In the genomic region with DNA sequence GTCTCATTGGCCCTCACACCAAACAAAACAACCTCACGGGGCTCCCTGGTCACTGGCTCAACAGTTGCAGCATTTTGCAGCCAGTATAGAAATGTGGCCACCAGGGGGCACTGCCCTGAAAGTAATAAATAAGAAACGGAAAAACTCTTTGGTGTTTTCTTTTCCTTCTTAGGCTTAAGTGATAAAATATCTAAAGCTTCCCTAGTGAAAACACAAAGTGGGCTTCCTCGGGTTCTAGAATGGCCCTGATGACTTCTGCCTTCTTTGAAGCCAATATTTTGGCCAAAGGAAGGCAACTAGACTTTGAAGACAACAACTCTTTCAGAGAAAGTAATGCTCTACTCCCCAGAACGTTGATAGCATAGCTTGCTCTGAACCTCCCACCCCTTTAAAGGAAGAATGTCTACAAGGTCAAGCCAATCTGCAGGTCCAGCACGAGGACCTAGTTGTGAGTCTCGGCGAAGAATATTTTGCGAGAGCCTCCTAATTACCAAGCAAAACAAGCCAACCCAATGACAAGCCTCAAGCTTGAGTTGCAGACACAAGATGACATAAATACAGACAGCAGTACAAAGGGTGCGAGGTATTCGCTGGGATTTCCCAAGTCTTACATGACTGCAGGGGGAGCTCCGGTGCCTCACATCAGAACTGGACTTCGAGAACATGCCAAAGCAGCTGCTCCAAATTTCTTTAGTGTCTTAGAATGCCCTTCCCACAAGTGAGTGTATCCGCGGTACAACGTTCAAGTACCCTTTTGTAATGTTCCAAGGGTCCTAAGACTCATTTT, we compare ENCODE assay signal across 1 cellular context.
TF ChIP-seq lines count a peak whose summit lies in the region.

No MANE protein-coding gene starts in this region.

TF ChIP-seq in GM12878, 131 proteins besides CTCF, POLR2A, EP300 and RAD21 (continued from another document and continues in another):
- TF ChIP-seq, protein P1, sequence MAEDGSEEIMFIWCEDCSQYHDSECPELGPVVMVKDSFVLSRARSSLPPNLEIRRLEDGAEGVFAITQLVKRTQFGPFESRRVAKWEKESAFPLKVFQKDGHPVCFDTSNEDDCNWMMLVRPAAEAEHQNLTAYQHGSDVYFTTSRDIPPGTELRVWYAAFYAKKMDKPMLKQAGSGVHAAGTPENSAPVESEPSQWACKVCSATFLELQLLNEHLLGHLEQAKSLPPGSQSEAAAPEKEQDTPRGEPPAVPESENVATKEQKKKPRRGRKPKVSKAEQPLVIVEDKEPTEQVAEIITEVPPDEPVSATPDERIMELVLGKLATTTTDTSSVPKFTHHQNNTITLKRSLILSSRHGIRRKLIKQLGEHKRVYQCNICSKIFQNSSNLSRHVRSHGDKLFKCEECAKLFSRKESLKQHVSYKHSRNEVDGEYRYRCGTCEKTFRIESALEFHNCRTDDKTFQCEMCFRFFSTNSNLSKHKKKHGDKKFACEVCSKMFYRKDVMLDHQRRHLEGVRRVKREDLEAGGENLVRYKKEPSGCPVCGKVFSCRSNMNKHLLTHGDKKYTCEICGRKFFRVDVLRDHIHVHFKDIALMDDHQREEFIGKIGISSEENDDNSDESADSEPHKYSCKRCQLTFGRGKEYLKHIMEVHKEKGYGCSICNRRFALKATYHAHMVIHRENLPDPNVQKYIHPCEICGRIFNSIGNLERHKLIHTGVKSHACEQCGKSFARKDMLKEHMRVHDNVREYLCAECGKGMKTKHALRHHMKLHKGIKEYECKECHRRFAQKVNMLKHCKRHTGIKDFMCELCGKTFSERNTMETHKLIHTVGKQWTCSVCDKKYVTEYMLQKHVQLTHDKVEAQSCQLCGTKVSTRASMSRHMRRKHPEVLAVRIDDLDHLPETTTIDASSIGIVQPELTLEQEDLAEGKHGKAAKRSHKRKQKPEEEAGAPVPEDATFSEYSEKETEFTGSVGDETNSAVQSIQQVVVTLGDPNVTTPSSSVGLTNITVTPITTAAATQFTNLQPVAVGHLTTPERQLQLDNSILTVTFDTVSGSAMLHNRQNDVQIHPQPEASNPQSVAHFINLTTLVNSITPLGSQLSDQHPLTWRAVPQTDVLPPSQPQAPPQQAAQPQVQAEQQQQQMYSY (CRISPR knock-in tag; IDR thresholded peaks at IDR 0.05): no peak
- TF ChIP-seq ZZZ3 (IDR thresholded peaks at IDR 0.05; ENCODE audit: control insufficient read depth, insufficient read length, low read depth) (no peak), BMI1 (IDR thresholded peaks at IDR 0.05; ENCODE audit: borderline replicate concordance) (no peak), ZNF217 (IDR thresholded peaks at IDR 0.05) (no peak), NRF1 (conservative IDR thresholded peaks at IDR 0.05; ENCODE audit: low read depth, low read length) (no peak), FOXM1 (IDR thresholded peaks at IDR 0.05; ENCODE audit: low read depth, low read length) (peak; percentile 42; the same call in 1 of the 2 replicates), TCF12 (IDR thresholded peaks at IDR 0.05; ENCODE audit: low read depth, low read length) (no peak), SMARCA5 (IDR thresholded peaks at IDR 0.05) (peak; percentile 79), HCFC1 (IDR thresholded peaks at IDR 0.05; ENCODE audit: low read length) (no peak), NFYA (IDR thresholded peaks at IDR 0.05; ENCODE audit: borderline replicate concordance, low read depth, low read length) (no peak), ZBED1 (IDR thresholded peaks at IDR 0.05; ENCODE audit: borderline replicate concordance) (no peak), ZNF384 (IDR thresholded peaks at IDR 0.05; ENCODE audit: borderline replicate concordance, low read depth, low read length) (no peak), EED (IDR thresholded peaks at IDR 0.05; ENCODE audit: low read depth) (no peak), IRF4 (IDR thresholded peaks at IDR 0.05; ENCODE audit: low read depth, low read length) (peak; percentile 36; the same call in 1 of the 2 replicates), SP1 (IDR thresholded peaks at IDR 0.05; ENCODE audit: low read depth, low read length) (no peak), ESRRA (IDR thresholded peaks at IDR 0.05; ENCODE audit: low read length) (no peak), MTA3 (IDR thresholded peaks at IDR 0.05; ENCODE audit: borderline replicate concordance, low read length) (no peak), RUNX3 (IDR thresholded peaks at IDR 0.05; ENCODE audit: low read length) (no peak), JUNB (IDR thresholded peaks at IDR 0.05) (no peak), MEF2A (IDR thresholded peaks at IDR 0.05; ENCODE audit: insufficient read depth, low read depth, low read length) (0 out of 2 replicates have a peak, but pooled peaks have one; percentile 11), TAF1 (IDR thresholded peaks at IDR 0.05; ENCODE audit: borderline replicate concordance, low read depth, low read length) (no peak), IKZF2 (IDR thresholded peaks at IDR 0.05) (peak; percentile 26 to 44; a peak in 2 of 4 replicates), CHD2 (IDR thresholded peaks at IDR 0.05; ENCODE audit: borderline replicate concordance, low read depth, low read length) (no peak), HDGF (IDR thresholded peaks at IDR 0.05) (no peak), BHLHE40 (IDR thresholded peaks at IDR 0.05; ENCODE audit: borderline replicate concordance in 1 of 2, low read depth in 2 of 2, low read length in 1 of 2) (no peak), KAT2A (conservative IDR thresholded peaks at IDR 0.05; ENCODE audit: control insufficient read depth, low read depth, low read length) (no peak), ZNF24 (IDR thresholded peaks at IDR 0.05) (no peak)
- TF ChIP-seq, protein P2, sequence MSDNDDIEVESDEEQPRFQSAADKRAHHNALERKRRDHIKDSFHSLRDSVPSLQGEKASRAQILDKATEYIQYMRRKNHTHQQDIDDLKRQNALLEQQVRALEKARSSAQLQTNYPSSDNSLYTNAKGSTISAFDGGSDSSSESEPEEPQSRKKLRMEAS (IDR thresholded peaks at IDR 0.05; ENCODE audit: low read depth, low read length): no peak
- TF ChIP-seq, protein P3, sequence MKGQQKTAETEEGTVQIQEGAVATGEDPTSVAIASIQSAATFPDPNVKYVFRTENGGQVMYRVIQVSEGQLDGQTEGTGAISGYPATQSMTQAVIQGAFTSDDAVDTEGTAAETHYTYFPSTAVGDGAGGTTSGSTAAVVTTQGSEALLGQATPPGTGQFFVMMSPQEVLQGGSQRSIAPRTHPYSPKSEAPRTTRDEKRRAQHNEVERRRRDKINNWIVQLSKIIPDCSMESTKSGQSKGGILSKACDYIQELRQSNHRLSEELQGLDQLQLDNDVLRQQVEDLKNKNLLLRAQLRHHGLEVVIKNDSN (IDR thresholded peaks at IDR 0.05; ENCODE audit: borderline replicate concordance, extremely low read length, insufficient read depth, low read depth, low read length): no peak
- TF ChIP-seq, protein P4, sequence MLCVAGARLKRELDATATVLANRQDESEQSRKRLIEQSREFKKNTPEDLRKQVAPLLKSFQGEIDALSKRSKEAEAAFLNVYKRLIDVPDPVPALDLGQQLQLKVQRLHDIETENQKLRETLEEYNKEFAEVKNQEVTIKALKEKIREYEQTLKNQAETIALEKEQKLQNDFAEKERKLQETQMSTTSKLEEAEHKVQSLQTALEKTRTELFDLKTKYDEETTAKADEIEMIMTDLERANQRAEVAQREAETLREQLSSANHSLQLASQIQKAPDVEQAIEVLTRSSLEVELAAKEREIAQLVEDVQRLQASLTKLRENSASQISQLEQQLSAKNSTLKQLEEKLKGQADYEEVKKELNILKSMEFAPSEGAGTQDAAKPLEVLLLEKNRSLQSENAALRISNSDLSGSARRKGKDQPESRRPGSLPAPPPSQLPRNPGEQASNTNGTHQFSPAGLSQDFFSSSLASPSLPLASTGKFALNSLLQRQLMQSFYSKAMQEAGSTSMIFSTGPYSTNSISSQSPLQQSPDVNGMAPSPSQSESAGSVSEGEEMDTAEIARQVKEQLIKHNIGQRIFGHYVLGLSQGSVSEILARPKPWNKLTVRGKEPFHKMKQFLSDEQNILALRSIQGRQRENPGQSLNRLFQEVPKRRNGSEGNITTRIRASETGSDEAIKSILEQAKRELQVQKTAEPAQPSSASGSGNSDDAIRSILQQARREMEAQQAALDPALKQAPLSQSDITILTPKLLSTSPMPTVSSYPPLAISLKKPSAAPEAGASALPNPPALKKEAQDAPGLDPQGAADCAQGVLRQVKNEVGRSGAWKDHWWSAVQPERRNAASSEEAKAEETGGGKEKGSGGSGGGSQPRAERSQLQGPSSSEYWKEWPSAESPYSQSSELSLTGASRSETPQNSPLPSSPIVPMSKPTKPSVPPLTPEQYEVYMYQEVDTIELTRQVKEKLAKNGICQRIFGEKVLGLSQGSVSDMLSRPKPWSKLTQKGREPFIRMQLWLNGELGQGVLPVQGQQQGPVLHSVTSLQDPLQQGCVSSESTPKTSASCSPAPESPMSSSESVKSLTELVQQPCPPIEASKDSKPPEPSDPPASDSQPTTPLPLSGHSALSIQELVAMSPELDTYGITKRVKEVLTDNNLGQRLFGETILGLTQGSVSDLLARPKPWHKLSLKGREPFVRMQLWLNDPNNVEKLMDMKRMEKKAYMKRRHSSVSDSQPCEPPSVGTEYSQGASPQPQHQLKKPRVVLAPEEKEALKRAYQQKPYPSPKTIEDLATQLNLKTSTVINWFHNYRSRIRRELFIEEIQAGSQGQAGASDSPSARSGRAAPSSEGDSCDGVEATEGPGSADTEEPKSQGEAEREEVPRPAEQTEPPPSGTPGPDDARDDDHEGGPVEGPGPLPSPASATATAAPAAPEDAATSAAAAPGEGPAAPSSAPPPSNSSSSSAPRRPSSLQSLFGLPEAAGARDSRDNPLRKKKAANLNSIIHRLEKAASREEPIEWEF (IDR thresholded peaks at IDR 0.05; ENCODE audit: insufficient replicate concordance, low read depth, low read length): no peak
- TF ChIP-seq, protein P5, sequence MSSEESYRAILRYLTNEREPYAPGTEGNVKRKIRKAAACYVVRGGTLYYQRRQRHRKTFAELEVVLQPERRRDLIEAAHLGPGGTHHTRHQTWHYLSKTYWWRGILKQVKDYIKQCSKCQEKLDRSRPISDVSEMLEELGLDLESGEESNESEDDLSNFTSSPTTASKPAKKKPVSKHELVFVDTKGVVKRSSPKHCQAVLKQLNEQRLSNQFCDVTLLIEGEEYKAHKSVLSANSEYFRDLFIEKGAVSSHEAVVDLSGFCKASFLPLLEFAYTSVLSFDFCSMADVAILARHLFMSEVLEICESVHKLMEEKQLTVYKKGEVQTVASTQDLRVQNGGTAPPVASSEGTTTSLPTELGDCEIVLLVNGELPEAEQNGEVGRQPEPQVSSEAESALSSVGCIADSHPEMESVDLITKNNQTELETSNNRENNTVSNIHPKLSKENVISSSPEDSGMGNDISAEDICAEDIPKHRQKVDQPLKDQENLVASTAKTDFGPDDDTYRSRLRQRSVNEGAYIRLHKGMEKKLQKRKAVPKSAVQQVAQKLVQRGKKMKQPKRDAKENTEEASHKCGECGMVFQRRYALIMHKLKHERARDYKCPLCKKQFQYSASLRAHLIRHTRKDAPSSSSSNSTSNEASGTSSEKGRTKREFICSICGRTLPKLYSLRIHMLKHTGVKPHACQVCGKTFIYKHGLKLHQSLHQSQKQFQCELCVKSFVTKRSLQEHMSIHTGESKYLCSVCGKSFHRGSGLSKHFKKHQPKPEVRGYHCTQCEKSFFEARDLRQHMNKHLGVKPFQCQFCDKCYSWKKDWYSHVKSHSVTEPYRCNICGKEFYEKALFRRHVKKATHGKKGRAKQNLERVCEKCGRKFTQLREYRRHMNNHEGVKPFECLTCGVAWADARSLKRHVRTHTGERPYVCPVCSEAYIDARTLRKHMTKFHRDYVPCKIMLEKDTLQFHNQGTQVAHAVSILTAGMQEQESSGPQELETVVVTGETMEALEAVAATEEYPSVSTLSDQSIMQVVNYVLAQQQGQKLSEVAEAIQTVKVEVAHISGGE (CRISPR knock-in tag; IDR thresholded peaks at IDR 0.05): no peak
- TF ChIP-seq, protein P6, sequence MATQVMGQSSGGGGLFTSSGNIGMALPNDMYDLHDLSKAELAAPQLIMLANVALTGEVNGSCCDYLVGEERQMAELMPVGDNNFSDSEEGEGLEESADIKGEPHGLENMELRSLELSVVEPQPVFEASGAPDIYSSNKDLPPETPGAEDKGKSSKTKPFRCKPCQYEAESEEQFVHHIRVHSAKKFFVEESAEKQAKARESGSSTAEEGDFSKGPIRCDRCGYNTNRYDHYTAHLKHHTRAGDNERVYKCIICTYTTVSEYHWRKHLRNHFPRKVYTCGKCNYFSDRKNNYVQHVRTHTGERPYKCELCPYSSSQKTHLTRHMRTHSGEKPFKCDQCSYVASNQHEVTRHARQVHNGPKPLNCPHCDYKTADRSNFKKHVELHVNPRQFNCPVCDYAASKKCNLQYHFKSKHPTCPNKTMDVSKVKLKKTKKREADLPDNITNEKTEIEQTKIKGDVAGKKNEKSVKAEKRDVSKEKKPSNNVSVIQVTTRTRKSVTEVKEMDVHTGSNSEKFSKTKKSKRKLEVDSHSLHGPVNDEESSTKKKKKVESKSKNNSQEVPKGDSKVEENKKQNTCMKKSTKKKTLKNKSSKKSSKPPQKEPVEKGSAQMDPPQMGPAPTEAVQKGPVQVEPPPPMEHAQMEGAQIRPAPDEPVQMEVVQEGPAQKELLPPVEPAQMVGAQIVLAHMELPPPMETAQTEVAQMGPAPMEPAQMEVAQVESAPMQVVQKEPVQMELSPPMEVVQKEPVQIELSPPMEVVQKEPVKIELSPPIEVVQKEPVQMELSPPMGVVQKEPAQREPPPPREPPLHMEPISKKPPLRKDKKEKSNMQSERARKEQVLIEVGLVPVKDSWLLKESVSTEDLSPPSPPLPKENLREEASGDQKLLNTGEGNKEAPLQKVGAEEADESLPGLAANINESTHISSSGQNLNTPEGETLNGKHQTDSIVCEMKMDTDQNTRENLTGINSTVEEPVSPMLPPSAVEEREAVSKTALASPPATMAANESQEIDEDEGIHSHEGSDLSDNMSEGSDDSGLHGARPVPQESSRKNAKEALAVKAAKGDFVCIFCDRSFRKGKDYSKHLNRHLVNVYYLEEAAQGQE (IDR thresholded peaks at IDR 0.05; ENCODE audit: low read depth, low read length): no peak
- TF ChIP-seq, protein P7, sequence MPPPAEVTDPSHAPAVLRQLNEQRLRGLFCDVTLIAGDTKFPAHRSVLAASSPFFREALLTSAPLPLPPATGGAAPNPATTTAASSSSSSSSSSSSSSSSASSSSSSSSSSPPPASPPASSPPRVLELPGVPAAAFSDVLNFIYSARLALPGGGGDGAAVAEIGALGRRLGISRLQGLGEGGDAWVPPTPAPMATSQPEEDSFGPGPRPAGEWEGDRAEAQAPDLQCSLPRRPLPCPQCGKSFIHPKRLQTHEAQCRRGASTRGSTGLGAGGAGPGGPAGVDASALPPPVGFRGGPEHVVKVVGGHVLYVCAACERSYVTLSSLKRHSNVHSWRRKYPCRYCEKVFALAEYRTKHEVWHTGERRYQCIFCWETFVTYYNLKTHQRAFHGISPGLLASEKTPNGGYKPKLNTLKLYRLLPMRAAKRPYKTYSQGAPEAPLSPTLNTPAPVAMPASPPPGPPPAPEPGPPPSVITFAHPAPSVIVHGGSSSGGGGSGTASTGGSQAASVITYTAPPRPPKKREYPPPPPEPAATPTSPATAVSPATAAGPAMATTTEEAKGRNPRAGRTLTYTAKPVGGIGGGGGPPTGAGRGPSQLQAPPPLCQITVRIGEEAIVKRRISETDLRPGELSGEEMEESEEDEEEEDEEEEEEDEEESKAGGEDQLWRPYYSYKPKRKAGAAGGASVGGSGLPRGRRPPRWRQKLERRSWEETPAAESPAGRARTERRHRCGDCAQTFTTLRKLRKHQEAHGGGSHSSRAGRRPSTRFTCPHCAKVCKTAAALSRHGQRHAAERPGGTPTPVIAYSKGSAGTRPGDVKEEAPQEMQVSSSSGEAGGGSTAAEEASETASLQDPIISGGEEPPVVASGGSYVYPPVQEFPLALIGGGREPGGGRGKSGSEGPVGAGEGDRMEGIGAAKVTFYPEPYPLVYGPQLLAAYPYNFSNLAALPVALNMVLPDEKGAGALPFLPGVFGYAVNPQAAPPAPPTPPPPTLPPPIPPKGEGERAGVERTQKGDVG (CRISPR knock-in tag; IDR thresholded peaks at IDR 0.05): no peak
